27 cellular contexts compared by ENCODE assay signal in genomic region chr14:86944434-86944833, GRCh38.
"Had no signal": no experiment of that assay in that cellular context is flagged by ENCODE, and none has a peak within 500 bp of the region (broad histone marks: within the 10 kb centered on the region; RNA-seq: fewer than 3 reads in every experiment).

No MANE protein-coding gene starts in this region.

- H3K4me1 Mint-ChIP-seq: naive thymus-derived CD4-positive, alpha-beta T cell; neural progenitor cell; stimulated activated naive CD8-positive, alpha-beta T cell treated with anti-CD3 and anti-CD28 coated beads, Interleukin-15, amount 100 ng/mL, for 72 hours had no signal

- H3K27me3 Mint-ChIP-seq: dendritic cell treated with granulocyte-macrophage colony-stimulating factor and Interleukin-4, amounts not matched to agents 40 ng/mL and 50 ng/mL, for 4 days; naive thymus-derived CD4-positive, alpha-beta T cell; progenitor cell of endocrine pancreas; stimulated activated naive CD8-positive, alpha-beta T cell treated with anti-CD3 and anti-CD28 coated beads, Interleukin-15, amount 100 ng/mL, for 72 hours had no signal

- H3K9me3 Mint-ChIP-seq: nephron, neural progenitor cell had no signal

- ATAC-seq: heart right ventricle; left cardiac atrium; left lung; naive thymus-derived CD4-positive, alpha-beta T cell; sciatic nerve; stimulated activated naive CD8-positive, alpha-beta T cell treated with anti-CD3 and anti-CD28 coated beads, Interleukin-15, amount 100 ng/mL, for 72 hours; upper lobe of right lung had no signal

- H3K27ac Mint-ChIP-seq: dendritic cell treated with granulocyte-macrophage colony-stimulating factor and Interleukin-4, amounts not matched to agents 40 ng/mL and 50 ng/mL, for 4 days; nephron; neural progenitor cell; progenitor cell of endocrine pancreas; stimulated activated naive CD8-positive, alpha-beta T cell treated with anti-CD3 and anti-CD28 coated beads, Interleukin-15, amount 100 ng/mL, for 72 hours had no signal

- H3K4me1 ChIP-seq: esophagus muscularis mucosa, heart right ventricle, left lung, neural progenitor cell, parathyroid adenoma, suprapubic skin, transverse colon, upper lobe of right lung, uterus had no signal

- H3K4me3 Mint-ChIP-seq: dendritic cell treated with granulocyte-macrophage colony-stimulating factor and Interleukin-4, amounts not matched to agents 40 ng/mL and 50 ng/mL, for 4 days; naive thymus-derived CD4-positive, alpha-beta T cell; nephron; neural progenitor cell; stimulated activated naive CD8-positive, alpha-beta T cell treated with anti-CD3 and anti-CD28 coated beads, Interleukin-15, amount 100 ng/mL, for 72 hours had no signal

- H3K27ac ChIP-seq: esophagus muscularis mucosa, heart right ventricle, left lung, neural progenitor cell, parathyroid adenoma, suprapubic skin, transverse colon, upper lobe of right lung, uterus had no signal

- DNase-seq: effector CD8-positive, alpha-beta T cell; foreskin melanocyte; glutamatergic neuron; heart right ventricle; hippocampal formation; left cardiac atrium; left lung; mesenchymal stem cell; midbrain; naive thymus-derived CD4-positive, alpha-beta T cell; stimulated activated CD4-positive, alpha-beta T cell treated with anti-CD3 and anti-CD28 coated beads, Interleukin-12 subunit alpha, Interleukin-12 subunit beta, amount 100 ng/mL, for 4 hours; stimulated activated CD4-positive, alpha-beta T cell treated with anti-CD3 and anti-CD28 coated beads, Interleukin-1b, Interleukin-23, amount 100 ng/mL, for 48 hours; stimulated activated CD4-positive, alpha-beta T cell treated with anti-CD3 and anti-CD28 coated beads, Interleukin-4, amount 100 ng/mL, for 1 hour; stimulated activated CD8-positive, alpha-beta memory T cell treated with anti-CD3 and anti-CD28 coated beads, Interleukin-4, amount 100 ng/mL, for 48 hours; stimulated activated naive CD4-positive, alpha-beta T cell; stimulated activated naive CD8-positive, alpha-beta T cell treated with anti-CD3 and anti-CD28 coated beads, Interleukin-15, amount 100 ng/mL, for 72 hours; transverse colon; upper lobe of right lung; uterus had no signal

- H3K27me3 ChIP-seq: esophagus muscularis mucosa, heart right ventricle, left lung, neural progenitor cell, suprapubic skin, transverse colon, upper lobe of right lung, uterus had no signal

- H3K36me3 Mint-ChIP-seq: naive thymus-derived CD4-positive, alpha-beta T cell; neural progenitor cell had no signal
